ENCODE assay signal across 15 cellular contexts in genomic region chr9:4833781-4834560, GRCh38. TPM values are rescaled to one million over a fixed set of nuclear protein-coding genes. Genes with fewer than 3 reads are reported as not detected.
DNase-seq lines count a peak whose midpoint lies in the region; ATAC-seq, FAIRE-seq and TF ChIP-seq lines count a peak whose summit lies in the region.
"Had no signal": no experiment of that assay in that cellular context is flagged by ENCODE, and none has a peak within 500 bp of the region (broad histone marks: within the 10 kb centered on the region; RNA-seq: fewer than 3 reads in every experiment).

No MANE protein-coding gene starts in this region.

- no peaks in the 10 kb centered on the region for H3K9me1 ChIP-seq in endothelial cell of umbilical vein (replicated peaks; ENCODE audit: control insufficient read depth, extremely low read depth, insufficient read depth, low read length)

- BruUV-seq in endothelial cell of umbilical vein (replicated peaks; lab: Mats Ljungman, UMichigan) = TSS peak; percentile 79

- POLR2A ChIA-PET in endothelial cell of umbilical vein (lab: Charles Lee) = interaction anchor here (1.1 kb wide), 1 partner anchor 41 kb away, joined by 3 read pairs; the partner anchor contains the start of gene RCL1

- CTCF ChIA-PET in endothelial cell of umbilical vein (lab: Charles Lee) = interaction anchor here (0.9 to 1.5 kb wide), 6 partner anchors 9 to 767 kb away, joined by 3 to 9 read pairs (median 4); no protein-coding TSS in a partner anchor

- ATAC-seq in pancreas (peak; percentile 53 to 60 (median 54)), HG02642 (IDR thresholded peaks at IDR 0.05; ENCODE audit: poor library complexity, unreplicated experiment) (no peak), GM19463 (IDR thresholded peaks at IDR 0.05; ENCODE audit: unreplicated experiment) (no peak)
- ATAC-seq: GM12878 had no signal

- peaks cover 43% of the 10 kb centered on the region for H3K36me3 Mint-ChIP-seq in T-helper 1 cell treated with Interleukin-12 subunit alpha and Interleukin-12 subunit beta and Interleukin-4 antibody, amounts not matched to agents 30 μg/mL and 1 μg/mL, for 36 hours (ENCODE audit: low read depth)

- H3K4me2 ChIP-seq in endothelial cell of umbilical vein (ENCODE audit: insufficient read depth, low read length) (peak overlapping the region; percentile 90), Karpas-422 (ENCODE audit: low read depth, low read length, poor library complexity, severe bottlenecking) (no peak overlapping the region)

- DNase-seq in T-helper 1 cell (no peak), RPMI7951 (ENCODE audit: low read depth) (peak; percentile 45), endothelial cell of umbilical vein (ENCODE audit: low read depth, low spot score) (peak; percentile 82), pancreas (no peak), Karpas-422 (no peak)
- DNase-seq: caudate nucleus, kidney, naive B cell, NCI-H446 treated with DMSO at 0.1 percent for 48 hours, thyroid gland had no signal

- peak overlapping the region; percentile 72 for H3K9ac ChIP-seq in endothelial cell of umbilical vein (replicated peaks; ENCODE audit: extremely low read depth, insufficient read depth, low read length)
- no peak overlapping the region for H3K9ac ChIP-seq in Karpas-422 (ENCODE audit: low read length)

- H3K79me2 ChIP-seq in endothelial cell of umbilical vein (ENCODE audit: control insufficient read depth, insufficient read depth, low read length) (peaks cover 7% of the 10 kb centered on the region), Karpas-422 (ENCODE audit: low read length) (peaks cover 91% of the 10 kb centered on the region)

- H3K36me3 ChIP-seq in endothelial cell of umbilical vein (ENCODE audit: control insufficient read depth in 2 of 2, extremely low read depth in 1 of 2, insufficient read depth in 2 of 2, low read length in 2 of 2) (no peaks in the 10 kb centered on the region), pancreas (no peaks in the 10 kb centered on the region), Karpas-422 (ENCODE audit: insufficient read depth, low read length) (peaks cover 27% of the 10 kb centered on the region; the same call in 1 of the 2 replicates)
- H3K36me3 ChIP-seq: Peyer's patch, thyroid gland had no signal

- no peak overlapping the region for H3K4me3 Mint-ChIP-seq in T-helper 1 cell treated with Interleukin-12 subunit alpha and Interleukin-12 subunit beta and Interleukin-4 antibody, amounts not matched to agents 30 μg/mL and 1 μg/mL, for 36 hours

- 76% methylated on average over 11 of the region's 11 CpGs for whole genome bisulfite sequencing in pancreas, 2 donors

- no peaks in the 10 kb centered on the region for H3K9me2 ChIP-seq in Karpas-422 (replicated peaks; ENCODE audit: insufficient read depth, low read length)

- dilution Hi-C loops in endothelial cell of umbilical vein (cut with MboI; ENCODE audit: extremely low pct_ligation_motif_present, low sequenced_read_pairs) = no loop called here

- H3K27me3 Mint-ChIP-seq in T-helper 1 cell treated with Interleukin-12 subunit alpha and Interleukin-12 subunit beta and Interleukin-4 antibody, amounts not matched to agents 30 μg/mL and 1 μg/mL, for 36 hours (ENCODE audit: low read depth) = no peaks in the 10 kb centered on the region
- H3K27me3 Mint-ChIP-seq: naive B cell had no signal

- peak overlapping the region; percentile 89 for H3K27ac Mint-ChIP-seq in T-helper 1 cell treated with Interleukin-12 subunit alpha and Interleukin-12 subunit beta and Interleukin-4 antibody, amounts not matched to agents 30 μg/mL and 1 μg/mL, for 36 hours

- peaks cover 53% of the 10 kb centered on the region for H3K4me1 Mint-ChIP-seq in T-helper 1 cell treated with Interleukin-12 subunit alpha and Interleukin-12 subunit beta and Interleukin-4 antibody, amounts not matched to agents 30 μg/mL and 1 μg/mL, for 36 hours (ENCODE audit: low read depth)

- intact Hi-C loops in endothelial cell of umbilical vein (cut with micrococcal nuclease) (loop anchor here (1.0 to 2.0 kb wide), 3 partner anchors 41 to 151 kb away; partner anchors contain the start of gene JAK2), pancreas (cut with DNase I) (no loop called here)

- H2AFZ ChIP-seq in endothelial cell of umbilical vein (ENCODE audit: low read depth, low read length) = no peak overlapping the region
- no peak overlapping the region for H2AFZ ChIP-seq in Karpas-422 (ENCODE audit: low read length)

- no peak for TF ChIP-seq CTCF in endothelial cell of umbilical vein (IDR thresholded peaks at IDR 0.05; ENCODE audit: extremely low read depth in 1 of 2, insufficient read depth in 1 of 2, low read depth in 1 of 2, low read length in 2 of 2)
- TF ChIP-seq CTCF in pancreas (IDR thresholded peaks at IDR 0.05) = no peak

- no peaks in the 10 kb centered on the region for H3K9me3 Mint-ChIP-seq in T-helper 1 cell treated with Interleukin-12 subunit alpha and Interleukin-12 subunit beta and Interleukin-4 antibody, amounts not matched to agents 30 μg/mL and 1 μg/mL, for 36 hours
- H3K9me3 Mint-ChIP-seq: naive B cell had no signal

- peak overlapping the region in 1 of 3 experiments; percentile 44 for H3K4me3 ChIP-seq in endothelial cell of umbilical vein (replicated peaks in 1 of 3; ENCODE audit: insufficient read depth in 1 of 3, low read depth in 1 of 3, low read length in 3 of 3)
- no peak overlapping the region for H3K4me3 ChIP-seq in pancreas
- H3K4me3 ChIP-seq in Karpas-422 (ENCODE audit: low read length) = no peak overlapping the region
- H3K4me3 ChIP-seq: GM12878, Peyer's patch, thyroid gland had no signal

- peaks cover 37% of the 10 kb centered on the region for H3K4me1 ChIP-seq in endothelial cell of umbilical vein (ENCODE audit: control insufficient read depth, extremely low read depth, insufficient read depth, low read length)
- peaks cover 20 to 41% (median 27%) of the 10 kb centered on the region in 3 donors for H3K4me1 ChIP-seq in pancreas
- no peaks in the 10 kb centered on the region for H3K4me1 ChIP-seq in Karpas-422 (ENCODE audit: low read length)
- H3K4me1 ChIP-seq: Peyer's patch had no signal

- FAIRE-seq in endothelial cell of umbilical vein (lab: Jason Lieb, UNC) (peak; percentile 86), pancreas (lab: Jason Lieb, UNC) (no peak)
- FAIRE-seq: GM12878, kidney had no signal

- H3K27ac ChIP-seq in endothelial cell of umbilical vein (ENCODE audit: insufficient read depth, low read depth, low read length) (peak overlapping the region; percentile 99), pancreas (peak overlapping the region in 2 of 4 donors; percentile 38 to 69), Karpas-422 (ENCODE audit: low read length) (no peak overlapping the region)
- H3K27ac ChIP-seq: thyroid gland had no signal

- no peaks in the 10 kb centered on the region for H3K9me3 ChIP-seq in endothelial cell of umbilical vein (replicated peaks; ENCODE audit: control insufficient read depth, insufficient read depth, low read length)
- no peaks in the 10 kb centered on the region for H3K9me3 ChIP-seq in pancreas
- no peaks in the 10 kb centered on the region for H3K9me3 ChIP-seq in Karpas-422 (ENCODE audit: low read length)
- H3K9me3 ChIP-seq: Peyer's patch, thyroid gland had no signal

- H3K27me3 ChIP-seq in endothelial cell of umbilical vein (ENCODE audit: control insufficient read depth in 2 of 2, insufficient read depth in 2 of 2, low read length in 2 of 2) (no peaks in the 10 kb centered on the region), pancreas (no peaks in the 10 kb centered on the region), Karpas-422 (ENCODE audit: low read length) (no peaks in the 10 kb centered on the region)
- H3K27me3 ChIP-seq: Peyer's patch, thyroid gland had no signal

- H4K20me1 ChIP-seq in endothelial cell of umbilical vein (replicated peaks; ENCODE audit: control insufficient read depth, extremely low read depth, insufficient read depth, low read length) (no peaks in the 10 kb centered on the region), Karpas-422 (ENCODE audit: insufficient read depth, low read depth, low read length) (no peaks in the 10 kb centered on the region)

- TF ChIP-seq POLR2A in endothelial cell of umbilical vein (IDR thresholded peaks at IDR 0.05; ENCODE audit: low read depth, low read length) = no peak

TF ChIP-seq in endothelial cell of umbilical vein, 7 proteins besides CTCF, POLR2A, EP300 and RAD21:
- TF ChIP-seq GATA2 (IDR thresholded peaks at IDR 0.05; ENCODE audit: insufficient read depth, insufficient read length, low read depth, low read length) = peak; percentile 89
- TF ChIP-seq EZH2 (IDR thresholded peaks at IDR 0.05; ENCODE audit: borderline replicate concordance, low read depth, low read length, severe bottlenecking) = no peak
- no peak for TF ChIP-seq POLR2AphosphoS5 (IDR thresholded peaks at IDR 0.05; ENCODE audit: insufficient read depth, low read depth, low read length)
- TF ChIP-seq MAX (IDR thresholded peaks at IDR 0.05; ENCODE audit: insufficient read depth, insufficient read length) = no peak
- peak; percentile 40 for TF ChIP-seq JUN (IDR thresholded peaks at IDR 0.05; ENCODE audit: borderline replicate concordance, insufficient read depth, insufficient read length, low read depth)
- no peak for TF ChIP-seq MYC (IDR thresholded peaks at IDR 0.05; ENCODE audit: low read depth, low read length)
- peak; percentile 79 for TF ChIP-seq FOS (IDR thresholded peaks at IDR 0.05; ENCODE audit: borderline replicate concordance, insufficient read depth, low read length)

RNA-seq across cellular contexts. Expression of gene RCL1, which starts 41.2 kb away (rescaled TPM):
- total RNA-seq in RPMI7951 (2014; rRNA removed; shearing (Covaris generic)) = 8.4 and 8.6 TPM in 2 replicates
- 12.1 and 13.2 TPM in 2 replicates for total RNA-seq in endothelial cell of umbilical vein
- polyA plus RNA-seq in endothelial cell of umbilical vein = 9.0 and 12.9 TPM in 2 replicates
- polyA plus RNA-seq in endothelial cell of umbilical vein (2011; cell fraction: cytosol; rRNA removed) = 13.3 and 15.1 TPM in 2 replicates
- polyA plus RNA-seq in endothelial cell of umbilical vein (2011; cell fraction: nucleus; rRNA removed) = 12.4 and 16.0 TPM in 2 replicates
- polyA plus RNA-seq in endothelial cell of umbilical vein (2012) = 12.5 and 19.1 TPM in 2 replicates
- polyA minus RNA-seq in endothelial cell of umbilical vein = 12.8 and 15.1 TPM in 2 replicates
- polyA minus RNA-seq in endothelial cell of umbilical vein (2011; cell fraction: cytosol; rRNA and poly(A)+ RNA removed) = 11.8 TPM
- 17.2 and 19.3 TPM in 2 replicates for polyA minus RNA-seq in endothelial cell of umbilical vein (2011; cell fraction: nucleus; rRNA and poly(A)+ RNA removed)
- total RNA-seq in pancreas = 100 to 1,000 TPM in 1 of 6 donors, 10 to 100 TPM in 5; 11.3 to 153 (median 25.3) TPM
- 10 to 100 TPM; 19.0 to 24.8 TPM for polyA plus RNA-seq in pancreas
- total RNA-seq in Karpas-422 (2014; rRNA removed; shearing (Covaris generic); ENCODE audit: low replicate concordance) = 24.9 and 31.0 TPM in 2 replicates

Comparison
In these comparisons a context has a peak if more than half of its experiments do, and no peak if none do; other contexts are left out.
1. DNase-seq: peak in RPMI7951 (single experiment) and endothelial cell of umbilical vein (single experiment); none in T-helper 1 cell (0 of 5), pancreas (0 of 6) and Karpas-422 (single experiment).
2. ATAC-seq: peak in pancreas (4 of 4); none in HG02642 (single experiment) and GM19463 (single experiment).